In the genomic region with DNA sequence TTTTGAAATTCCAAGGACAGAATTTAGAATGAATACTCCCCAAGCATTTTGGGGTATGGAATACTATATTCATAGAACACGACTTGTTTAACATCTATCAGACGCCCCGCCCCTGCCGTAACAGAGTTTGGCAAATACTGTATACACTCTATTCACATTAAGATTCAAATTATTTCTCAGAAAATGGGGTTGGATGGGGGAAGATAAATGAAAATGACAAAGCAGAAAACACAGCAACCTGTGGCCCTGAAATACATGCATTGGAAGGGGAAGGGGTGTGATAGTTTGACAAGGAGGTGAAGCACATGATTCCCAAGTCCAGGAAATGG, we compare ENCODE assay signal across 17 cellular contexts.
"Had no signal": no experiment of that assay in that cellular context is flagged by ENCODE, and none has a peak within 500 bp of the region (broad histone marks: within the 10 kb centered on the region; RNA-seq: fewer than 3 reads in every experiment).

No MANE protein-coding gene starts in this region.

- H3K36me3 ChIP-seq: left lung, neutrophil, transverse colon, vagina had no signal

- FAIRE-seq: endometrium, islet of Langerhans had no signal

- H3K27ac Mint-ChIP-seq: memory B cell; stimulated activated naive B cell treated with anti-CD40 and anti-IgM and Interleukin-4, amounts not matched to agents 10 μg/mL and 1 μg/mL and 100 μg/mL, for 72 hours had no signal

- H3K4me1 ChIP-seq: left lung, transverse colon, vagina had no signal

- H3K9me3 Mint-ChIP-seq: memory B cell; naive thymus-derived CD8-positive, alpha-beta T cell; stimulated activated naive B cell treated with anti-CD40 and anti-IgM and Interleukin-4, amounts not matched to agents 10 μg/mL and 1 μg/mL and 100 μg/mL, for 72 hours had no signal

- H3K27ac ChIP-seq: left lung, neutrophil, transverse colon, vagina had no signal

- H3K4me3 Mint-ChIP-seq: memory B cell; naive thymus-derived CD8-positive, alpha-beta T cell; stimulated activated naive B cell treated with anti-CD40 and anti-IgM and Interleukin-4, amounts not matched to agents 10 μg/mL and 1 μg/mL and 100 μg/mL, for 72 hours had no signal

- H3K27me3 ChIP-seq: left lung, neutrophil, transverse colon, vagina had no signal

- H3K9me3 ChIP-seq: left lung, neutrophil, transverse colon, vagina had no signal

- DNase-seq: activated CD4-positive, alpha-beta T cell treated with anti-CD3 and anti-CD28 coated beads for 1 hour; activated CD4-positive, alpha-beta T cell treated with anti-CD3 and anti-CD28 coated beads, Interleukin-2, amount 50 U/mL, for 4 hours; activated effector memory CD4-positive, alpha-beta T cell treated with Interleukin-2 at 50 U/mL for 16 hours; activated naive CD4-positive, alpha-beta T cell treated with anti-CD3 and anti-CD28 coated beads, Interleukin-2, amount 50 U/mL, for 16 hours; naive thymus-derived CD8-positive, alpha-beta T cell; retina; stimulated activated CD4-positive, alpha-beta T cell treated with anti-CD3 and anti-CD28 coated beads, Interleukin-4, amount 100 ng/mL, for 1 hour; stimulated activated naive B cell treated with anti-CD40 and anti-IgM and Interleukin-4, amounts not matched to agents 10 μg/mL and 1 μg/mL and 100 μg/mL, for 72 hours; substantia nigra; T1000; transverse colon had no signal

- H3K27me3 Mint-ChIP-seq: memory B cell; stimulated activated naive B cell treated with anti-CD40 and anti-IgM and Interleukin-4, amounts not matched to agents 10 μg/mL and 1 μg/mL and 100 μg/mL, for 72 hours had no signal

- H3K4me3 ChIP-seq: left lung, transverse colon, vagina had no signal

- H3K4me1 Mint-ChIP-seq: naive thymus-derived CD8-positive, alpha-beta T cell had no signal

- ATAC-seq: left lung; naive thymus-derived CD8-positive, alpha-beta T cell; stimulated activated naive B cell treated with anti-CD40 and anti-IgM and Interleukin-4, amounts not matched to agents 10 μg/mL and 1 μg/mL and 100 μg/mL, for 72 hours had no signal
